15 cellular contexts compared by ENCODE assay signal in the genomic region with DNA sequence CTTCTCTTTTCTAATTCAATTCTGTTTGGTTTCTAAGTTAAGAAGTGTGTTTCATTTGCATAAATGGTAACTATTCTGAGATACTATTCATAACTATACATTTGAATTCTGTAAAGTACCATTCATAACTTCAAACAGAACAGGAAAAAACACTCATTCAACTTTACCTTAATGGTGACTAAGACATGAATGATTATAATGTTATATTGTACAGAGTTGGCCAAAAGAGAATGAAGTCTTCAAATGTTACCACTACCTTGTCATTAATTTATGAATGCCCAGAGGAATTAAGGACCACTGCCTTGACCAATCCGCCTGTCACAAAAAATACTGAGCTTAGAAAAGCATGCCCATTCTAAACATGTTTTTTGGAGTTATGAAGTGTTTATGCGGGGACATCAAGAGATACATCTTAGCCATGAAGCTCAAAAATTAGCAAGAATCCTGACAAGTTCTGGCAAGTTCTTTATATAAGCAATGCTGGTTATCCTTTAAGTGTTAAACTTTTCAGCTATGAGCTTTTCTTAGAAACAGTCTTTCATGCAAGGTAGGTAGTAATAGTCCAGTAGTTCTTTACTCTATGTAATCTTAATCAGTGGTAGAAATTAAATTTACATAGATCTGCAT. TPM values are rescaled to one million over a fixed set of nuclear protein-coding genes. Genes with fewer than 3 reads are reported as not detected.
DNase-seq lines count a peak whose midpoint lies in the region; ATAC-seq, FAIRE-seq and TF ChIP-seq lines count a peak whose summit lies in the region.
"Had no signal": no experiment of that assay in that cellular context is flagged by ENCODE, and none has a peak within 500 bp of the region (broad histone marks: within the 10 kb centered on the region; RNA-seq: fewer than 3 reads in every experiment).

No MANE protein-coding gene starts in this region.

- H3K36me3 ChIP-seq in cardiac muscle cell (no peaks in the 10 kb centered on the region), bronchial epithelial cell (ENCODE audit: control insufficient read depth, insufficient read depth, low read length) (no peaks in the 10 kb centered on the region)

- TF ChIP-seq CTCF in cardiac muscle cell (IDR thresholded peaks at IDR 0.05; ENCODE audit: low read depth, low read length) (no peak), bronchial epithelial cell (IDR thresholded peaks at IDR 0.05; ENCODE audit: insufficient read depth, low read length, severe bottlenecking) (no peak)

- H3K27me3 ChIP-seq in cardiac muscle cell, result no peaks in the 10 kb centered on the region
- H3K27me3 ChIP-seq in bronchial epithelial cell (ENCODE audit: control insufficient read depth, insufficient read depth, low read length), result no peaks in the 10 kb centered on the region

- H3K27ac ChIP-seq in cardiac muscle cell, result peak overlapping the region; percentile 30
- H3K27ac ChIP-seq: HL-60, VCaP had no signal

- ATAC-seq in Right ventricle myocardium inferior (no peak), HG03196 (IDR thresholded peaks at IDR 0.05; ENCODE audit: unreplicated experiment) (peak; percentile 47), HG02970 (IDR thresholded peaks at IDR 0.05; ENCODE audit: low FRiP score, unreplicated experiment) (no peak)

- FAIRE-seq in bronchial epithelial cell (lab: Jason Lieb, UNC), result no peak

- no peak for DNase-seq in cardiac muscle cell (ENCODE audit: low read depth in 1 of 2, low spot score in 1 of 2)
- no peak for DNase-seq in Right ventricle myocardium inferior (ENCODE audit: missing footprints)
- peak; percentile 68 for DNase-seq in bronchial epithelial cell (ENCODE audit: low read depth)
- DNase-seq in SKM-1 (lab: John Stamatoyannopoulos, UW; ENCODE audit: unreplicated experiment), result no peak
- DNase-seq in NCI-H82 (lab: John Stamatoyannopoulos, UW), result no peak
- no peak for DNase-seq in NCI-H69 (lab: John Stamatoyannopoulos, UW)
- DNase-seq: foreskin melanocyte, GF-D8, islet precursor cell, NCI-H345, RPMI8226 had no signal

- H3K9me3 ChIP-seq in cardiac muscle cell (ENCODE audit: low read depth), result no peaks in the 10 kb centered on the region

- H3K4me1 ChIP-seq in cardiac muscle cell (ENCODE audit: low read depth), result no peaks in the 10 kb centered on the region

- H3K4me3 ChIP-seq in cardiac muscle cell (no peak overlapping the region), bronchial epithelial cell (ENCODE audit: low read depth, low read length) (no peak overlapping the region)

- intact Hi-C loops in Right ventricle myocardium inferior (cut with DNase I), result no loop called here

RNA-seq across cellular contexts. Expression of a gene that starts 7.9 kb away (rescaled TPM):
- 18.8 and 32.7 TPM in 2 replicates for total RNA-seq in cardiac muscle cell
- polyA plus RNA-seq in cardiac muscle cell, result 53.4 and 69.2 TPM in 2 replicates
- total RNA-seq in Right ventricle myocardium inferior, result 57.3 TPM
- total RNA-seq in bronchial epithelial cell, result 22.1 and 38.3 TPM in 2 replicates
